ENCODE assay signal across 3 cellular contexts in the genomic region with DNA sequence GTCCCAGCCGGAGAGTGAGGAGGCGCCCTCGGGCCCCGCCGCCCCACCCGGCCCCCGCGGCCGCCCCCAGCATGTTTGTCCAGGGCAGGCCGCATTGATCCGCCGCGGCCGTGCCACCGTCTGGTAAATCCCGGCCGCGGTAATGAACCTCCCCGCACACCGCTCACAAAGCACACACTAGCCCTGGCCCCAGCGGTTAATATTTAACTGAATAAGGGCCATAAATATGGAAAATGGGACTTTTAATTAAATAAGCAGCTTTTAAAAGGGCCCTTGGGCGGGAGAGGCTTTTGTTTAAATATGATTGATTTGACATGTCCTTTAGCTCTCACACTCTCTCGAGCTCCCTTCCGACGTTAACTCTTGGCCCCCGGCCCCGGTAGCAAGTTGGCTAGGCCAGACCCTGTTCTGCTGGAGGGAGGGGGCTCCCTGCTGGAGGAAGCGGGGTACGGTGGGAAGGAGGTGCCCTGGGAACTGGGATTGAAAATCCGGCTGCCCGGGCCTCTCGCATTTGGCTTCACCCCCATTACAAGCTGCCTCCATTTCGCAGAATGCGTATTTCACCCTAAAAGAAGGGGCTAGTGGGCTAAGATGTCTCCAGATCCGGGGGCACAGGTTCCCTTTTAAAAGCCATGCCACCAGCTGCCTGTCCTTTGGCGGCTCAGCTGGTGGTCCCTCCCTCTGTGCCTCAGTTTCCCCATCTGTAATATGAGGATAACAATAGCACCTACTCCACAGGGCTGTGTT.
A peak's percentile ranks its signal among the peaks of the same experiment; 100 is the strongest.
TF ChIP-seq lines count a peak whose summit lies in the region.

No MANE protein-coding gene starts in this region.

TF ChIP-seq in A549, 52 proteins besides CTCF, POLR2A, EP300 and RAD21:
- TF ChIP-seq MAX (IDR thresholded peaks at IDR 0.05) (0 out of 2 replicates have a peak, but pooled peaks have one; percentile 7), GATA3 (IDR thresholded peaks at IDR 0.05; ENCODE audit: borderline replicate concordance) (peak; percentile 22; the same call in 1 of the 2 replicates), HOXB13 (CRISPR knock-in tag; IDR thresholded peaks at IDR 0.05; ENCODE audit: low read depth) (no peak)
TF ChIP-seq in A549: peak in this region for 2.

TF ChIP-seq in HCT116, 20 proteins besides CTCF, POLR2A, EP300 and RAD21:
- TF ChIP-seq, protein P1, sequence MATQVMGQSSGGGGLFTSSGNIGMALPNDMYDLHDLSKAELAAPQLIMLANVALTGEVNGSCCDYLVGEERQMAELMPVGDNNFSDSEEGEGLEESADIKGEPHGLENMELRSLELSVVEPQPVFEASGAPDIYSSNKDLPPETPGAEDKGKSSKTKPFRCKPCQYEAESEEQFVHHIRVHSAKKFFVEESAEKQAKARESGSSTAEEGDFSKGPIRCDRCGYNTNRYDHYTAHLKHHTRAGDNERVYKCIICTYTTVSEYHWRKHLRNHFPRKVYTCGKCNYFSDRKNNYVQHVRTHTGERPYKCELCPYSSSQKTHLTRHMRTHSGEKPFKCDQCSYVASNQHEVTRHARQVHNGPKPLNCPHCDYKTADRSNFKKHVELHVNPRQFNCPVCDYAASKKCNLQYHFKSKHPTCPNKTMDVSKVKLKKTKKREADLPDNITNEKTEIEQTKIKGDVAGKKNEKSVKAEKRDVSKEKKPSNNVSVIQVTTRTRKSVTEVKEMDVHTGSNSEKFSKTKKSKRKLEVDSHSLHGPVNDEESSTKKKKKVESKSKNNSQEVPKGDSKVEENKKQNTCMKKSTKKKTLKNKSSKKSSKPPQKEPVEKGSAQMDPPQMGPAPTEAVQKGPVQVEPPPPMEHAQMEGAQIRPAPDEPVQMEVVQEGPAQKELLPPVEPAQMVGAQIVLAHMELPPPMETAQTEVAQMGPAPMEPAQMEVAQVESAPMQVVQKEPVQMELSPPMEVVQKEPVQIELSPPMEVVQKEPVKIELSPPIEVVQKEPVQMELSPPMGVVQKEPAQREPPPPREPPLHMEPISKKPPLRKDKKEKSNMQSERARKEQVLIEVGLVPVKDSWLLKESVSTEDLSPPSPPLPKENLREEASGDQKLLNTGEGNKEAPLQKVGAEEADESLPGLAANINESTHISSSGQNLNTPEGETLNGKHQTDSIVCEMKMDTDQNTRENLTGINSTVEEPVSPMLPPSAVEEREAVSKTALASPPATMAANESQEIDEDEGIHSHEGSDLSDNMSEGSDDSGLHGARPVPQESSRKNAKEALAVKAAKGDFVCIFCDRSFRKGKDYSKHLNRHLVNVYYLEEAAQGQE (IDR thresholded peaks at IDR 0.05; ENCODE audit: low read depth), result no peak
- no peak for TF ChIP-seq FOSL1 (IDR thresholded peaks at IDR 0.05; ENCODE audit: low read depth)
- TF ChIP-seq EZH2 (IDR thresholded peaks at IDR 0.05), result no peak
- TF ChIP-seq, protein P2, sequence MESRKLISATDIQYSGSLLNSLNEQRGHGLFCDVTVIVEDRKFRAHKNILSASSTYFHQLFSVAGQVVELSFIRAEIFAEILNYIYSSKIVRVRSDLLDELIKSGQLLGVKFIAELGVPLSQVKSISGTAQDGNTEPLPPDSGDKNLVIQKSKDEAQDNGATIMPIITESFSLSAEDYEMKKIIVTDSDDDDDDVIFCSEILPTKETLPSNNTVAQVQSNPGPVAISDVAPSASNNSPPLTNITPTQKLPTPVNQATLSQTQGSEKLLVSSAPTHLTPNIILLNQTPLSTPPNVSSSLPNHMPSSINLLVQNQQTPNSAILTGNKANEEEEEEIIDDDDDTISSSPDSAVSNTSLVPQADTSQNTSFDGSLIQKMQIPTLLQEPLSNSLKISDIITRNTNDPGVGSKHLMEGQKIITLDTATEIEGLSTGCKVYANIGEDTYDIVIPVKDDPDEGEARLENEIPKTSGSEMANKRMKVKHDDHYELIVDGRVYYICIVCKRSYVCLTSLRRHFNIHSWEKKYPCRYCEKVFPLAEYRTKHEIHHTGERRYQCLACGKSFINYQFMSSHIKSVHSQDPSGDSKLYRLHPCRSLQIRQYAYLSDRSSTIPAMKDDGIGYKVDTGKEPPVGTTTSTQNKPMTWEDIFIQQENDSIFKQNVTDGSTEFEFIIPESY (IDR thresholded peaks at IDR 0.05; ENCODE audit: extremely low read depth, insufficient replicate concordance, low read length), result no peak
- TF ChIP-seq TCF7L2 (IDR thresholded peaks at IDR 0.05; ENCODE audit: borderline replicate concordance, extremely low read depth, insufficient read depth, insufficient read length), result no peak
- no peak for TF ChIP-seq ELF1 (IDR thresholded peaks at IDR 0.05; ENCODE audit: borderline replicate concordance, low read depth)
- no peak for TF ChIP-seq ATF3 (IDR thresholded peaks at IDR 0.05)
- no peak for TF ChIP-seq POLR2AphosphoS5 (IDR thresholded peaks at IDR 0.05; ENCODE audit: low read depth, low read length)
- TF ChIP-seq EGR1 (IDR thresholded peaks at IDR 0.05; ENCODE audit: low read depth), result no peak
- no peak for TF ChIP-seq SRF (IDR thresholded peaks at IDR 0.05; ENCODE audit: low read depth)
- no peak for TF ChIP-seq SP1 (IDR thresholded peaks at IDR 0.05; ENCODE audit: low read depth)
- TF ChIP-seq CEBPB (IDR thresholded peaks at IDR 0.05; ENCODE audit: low read depth), result no peak
- no peak for TF ChIP-seq SIN3A (IDR thresholded peaks at IDR 0.05; ENCODE audit: low read depth)
- TF ChIP-seq JUND (IDR thresholded peaks at IDR 0.05), result no peak
- no peak for TF ChIP-seq EZH2phosphoT487 (IDR thresholded peaks at IDR 0.05; ENCODE audit: borderline replicate concordance)

TF ChIP-seq in SK-N-SH, 30 proteins besides CTCF, POLR2A, EP300 and RAD21:
- TF ChIP-seq GABPA (IDR thresholded peaks at IDR 0.05; ENCODE audit: low read depth), result no peak
- TF ChIP-seq, protein P2 (IDR thresholded peaks at IDR 0.05; ENCODE audit: borderline replicate concordance, low read depth), result no peak
- TF ChIP-seq RXRA (IDR thresholded peaks at IDR 0.05; ENCODE audit: borderline replicate concordance, low read depth), result no peak
- TF ChIP-seq POLR2AphosphoS5 (IDR thresholded peaks at IDR 0.05; ENCODE audit: low read depth, low read length), result no peak
- no peak for TF ChIP-seq USF2 (IDR thresholded peaks at IDR 0.05; ENCODE audit: borderline replicate concordance, low read depth, low read length)
